In the genomic region with DNA sequence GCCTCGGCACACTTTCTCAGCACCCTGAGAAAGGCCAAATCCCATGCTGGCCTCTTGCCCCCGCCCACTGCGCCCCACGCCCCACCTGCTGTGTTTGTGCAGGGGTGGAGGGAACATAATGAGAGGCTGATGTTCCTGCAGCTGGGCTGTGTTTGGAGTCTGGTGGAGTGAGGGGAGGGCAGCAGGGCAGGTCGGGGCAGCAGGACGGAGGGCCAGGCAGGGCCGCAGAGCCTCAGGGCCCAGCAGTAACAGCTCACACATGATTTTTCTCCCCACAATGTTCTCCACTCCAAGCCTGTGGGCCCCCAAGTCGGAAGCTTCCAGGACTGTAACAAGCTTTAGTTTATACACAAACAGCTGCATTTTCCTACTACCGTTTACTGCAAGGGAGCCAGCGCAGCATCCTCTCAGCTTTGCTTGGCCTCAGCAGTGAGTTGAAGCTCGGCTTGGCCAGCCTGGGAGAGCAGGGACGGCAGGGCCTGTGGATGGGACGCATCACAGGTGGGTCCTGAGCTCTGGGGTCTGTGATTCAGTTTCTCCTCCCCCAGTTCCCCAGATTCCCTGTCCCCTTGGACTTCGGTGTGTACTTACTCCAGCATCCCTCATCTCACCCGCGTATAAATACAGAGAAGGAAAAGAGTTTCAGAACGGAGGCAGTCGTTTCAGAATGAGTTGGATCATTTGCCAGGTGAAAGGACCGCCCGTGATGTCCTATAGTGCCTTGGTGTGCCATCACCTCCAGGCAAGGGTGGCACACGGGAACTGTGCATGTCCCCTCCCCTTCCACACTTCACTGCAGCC, we compare ENCODE assay signal across 1 cellular context.
TF ChIP-seq lines count a peak whose summit lies in the region.

No MANE protein-coding gene starts in this region.

TF ChIP-seq in HepG2, 621 proteins besides CTCF, POLR2A, EP300 and RAD21 (continued from another document and continues in another):
- TF ChIP-seq, protein P1, sequence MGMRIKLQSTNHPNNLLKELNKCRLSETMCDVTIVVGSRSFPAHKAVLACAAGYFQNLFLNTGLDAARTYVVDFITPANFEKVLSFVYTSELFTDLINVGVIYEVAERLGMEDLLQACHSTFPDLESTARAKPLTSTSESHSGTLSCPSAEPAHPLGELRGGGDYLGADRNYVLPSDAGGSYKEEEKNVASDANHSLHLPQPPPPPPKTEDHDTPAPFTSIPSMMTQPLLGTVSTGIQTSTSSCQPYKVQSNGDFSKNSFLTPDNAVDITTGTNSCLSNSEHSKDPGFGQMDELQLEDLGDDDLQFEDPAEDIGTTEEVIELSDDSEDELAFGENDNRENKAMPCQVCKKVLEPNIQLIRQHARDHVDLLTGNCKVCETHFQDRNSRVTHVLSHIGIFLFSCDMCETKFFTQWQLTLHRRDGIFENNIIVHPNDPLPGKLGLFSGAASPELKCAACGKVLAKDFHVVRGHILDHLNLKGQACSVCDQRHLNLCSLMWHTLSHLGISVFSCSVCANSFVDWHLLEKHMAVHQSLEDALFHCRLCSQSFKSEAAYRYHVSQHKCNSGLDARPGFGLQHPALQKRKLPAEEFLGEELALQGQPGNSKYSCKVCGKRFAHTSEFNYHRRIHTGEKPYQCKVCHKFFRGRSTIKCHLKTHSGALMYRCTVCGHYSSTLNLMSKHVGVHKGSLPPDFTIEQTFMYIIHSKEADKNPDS (CRISPR knock-in tag; IDR thresholded peaks at IDR 0.05), result 0 out of 2 replicates have a peak, but pooled peaks have one; percentile 21
- TF ChIP-seq RXRB (CRISPR knock-in tag; IDR thresholded peaks at IDR 0.05; ENCODE audit: borderline replicate concordance), result peak; percentile 32; the same call in 1 of the 2 replicates
- TF ChIP-seq POLR2AphosphoS5 (IDR thresholded peaks at IDR 0.05; ENCODE audit: low read depth, low read length), result peak; percentile 37; the same call in 1 of the 2 replicates
- TF ChIP-seq MED8 (CRISPR knock-in tag; IDR thresholded peaks at IDR 0.05; ENCODE audit: insufficient replicate concordance), result no peak
- TF ChIP-seq ZNF564 (CRISPR knock-in tag; IDR thresholded peaks at IDR 0.05), result no peak
- TF ChIP-seq SRSF4 (IDR thresholded peaks at IDR 0.05; ENCODE audit: low read depth, low read length, poor library complexity, severe bottlenecking), result no peak
- no peak for TF ChIP-seq ZFP82 (CRISPR knock-in tag; IDR thresholded peaks at IDR 0.05; ENCODE audit: borderline replicate concordance)
- no peak for TF ChIP-seq HNRNPK (IDR thresholded peaks at IDR 0.05; ENCODE audit: low read depth, low read length, poor library complexity, severe bottlenecking)
- TF ChIP-seq, protein P2, sequence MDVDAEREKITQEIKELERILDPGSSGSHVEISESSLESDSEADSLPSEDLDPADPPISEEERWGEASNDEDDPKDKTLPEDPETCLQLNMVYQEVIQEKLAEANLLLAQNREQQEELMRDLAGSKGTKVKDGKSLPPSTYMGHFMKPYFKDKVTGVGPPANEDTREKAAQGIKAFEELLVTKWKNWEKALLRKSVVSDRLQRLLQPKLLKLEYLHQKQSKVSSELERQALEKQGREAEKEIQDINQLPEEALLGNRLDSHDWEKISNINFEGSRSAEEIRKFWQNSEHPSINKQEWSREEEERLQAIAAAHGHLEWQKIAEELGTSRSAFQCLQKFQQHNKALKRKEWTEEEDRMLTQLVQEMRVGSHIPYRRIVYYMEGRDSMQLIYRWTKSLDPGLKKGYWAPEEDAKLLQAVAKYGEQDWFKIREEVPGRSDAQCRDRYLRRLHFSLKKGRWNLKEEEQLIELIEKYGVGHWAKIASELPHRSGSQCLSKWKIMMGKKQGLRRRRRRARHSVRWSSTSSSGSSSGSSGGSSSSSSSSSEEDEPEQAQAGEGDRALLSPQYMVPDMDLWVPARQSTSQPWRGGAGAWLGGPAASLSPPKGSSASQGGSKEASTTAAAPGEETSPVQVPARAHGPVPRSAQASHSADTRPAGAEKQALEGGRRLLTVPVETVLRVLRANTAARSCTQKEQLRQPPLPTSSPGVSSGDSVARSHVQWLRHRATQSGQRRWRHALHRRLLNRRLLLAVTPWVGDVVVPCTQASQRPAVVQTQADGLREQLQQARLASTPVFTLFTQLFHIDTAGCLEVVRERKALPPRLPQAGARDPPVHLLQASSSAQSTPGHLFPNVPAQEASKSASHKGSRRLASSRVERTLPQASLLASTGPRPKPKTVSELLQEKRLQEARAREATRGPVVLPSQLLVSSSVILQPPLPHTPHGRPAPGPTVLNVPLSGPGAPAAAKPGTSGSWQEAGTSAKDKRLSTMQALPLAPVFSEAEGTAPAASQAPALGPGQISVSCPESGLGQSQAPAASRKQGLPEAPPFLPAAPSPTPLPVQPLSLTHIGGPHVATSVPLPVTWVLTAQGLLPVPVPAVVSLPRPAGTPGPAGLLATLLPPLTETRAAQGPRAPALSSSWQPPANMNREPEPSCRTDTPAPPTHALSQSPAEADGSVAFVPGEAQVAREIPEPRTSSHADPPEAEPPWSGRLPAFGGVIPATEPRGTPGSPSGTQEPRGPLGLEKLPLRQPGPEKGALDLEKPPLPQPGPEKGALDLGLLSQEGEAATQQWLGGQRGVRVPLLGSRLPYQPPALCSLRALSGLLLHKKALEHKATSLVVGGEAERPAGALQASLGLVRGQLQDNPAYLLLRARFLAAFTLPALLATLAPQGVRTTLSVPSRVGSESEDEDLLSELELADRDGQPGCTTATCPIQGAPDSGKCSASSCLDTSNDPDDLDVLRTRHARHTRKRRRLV (CRISPR knock-in tag; IDR thresholded peaks at IDR 0.05), result peak; percentile 13; the same call in 1 of the 2 replicates
- no peak for TF ChIP-seq ADNP (CRISPR knock-in tag; IDR thresholded peaks at IDR 0.05)
- no peak for TF ChIP-seq DNMT1 (CRISPR knock-in tag; IDR thresholded peaks at IDR 0.05)
- TF ChIP-seq ZNF761 (CRISPR knock-in tag; conservative IDR thresholded peaks at IDR 0.05), result peak; percentile 55; the same call in 1 of the 2 replicates
- TF ChIP-seq ZSCAN31 (CRISPR knock-in tag; IDR thresholded peaks at IDR 0.05; ENCODE audit: low read depth), result peak; percentile 77; the same call in 1 of the 2 replicates
- TF ChIP-seq KDM3A (CRISPR knock-in tag; IDR thresholded peaks at IDR 0.05; ENCODE audit: low read depth), result no peak
- 0 out of 2 replicates have a peak, but pooled peaks have one; percentile 17 for TF ChIP-seq ZNF556 (CRISPR knock-in tag; IDR thresholded peaks at IDR 0.05; ENCODE audit: borderline replicate concordance)
- TF ChIP-seq NR2F1 (CRISPR knock-in tag; IDR thresholded peaks at IDR 0.05), result no peak
- TF ChIP-seq, protein P3, sequence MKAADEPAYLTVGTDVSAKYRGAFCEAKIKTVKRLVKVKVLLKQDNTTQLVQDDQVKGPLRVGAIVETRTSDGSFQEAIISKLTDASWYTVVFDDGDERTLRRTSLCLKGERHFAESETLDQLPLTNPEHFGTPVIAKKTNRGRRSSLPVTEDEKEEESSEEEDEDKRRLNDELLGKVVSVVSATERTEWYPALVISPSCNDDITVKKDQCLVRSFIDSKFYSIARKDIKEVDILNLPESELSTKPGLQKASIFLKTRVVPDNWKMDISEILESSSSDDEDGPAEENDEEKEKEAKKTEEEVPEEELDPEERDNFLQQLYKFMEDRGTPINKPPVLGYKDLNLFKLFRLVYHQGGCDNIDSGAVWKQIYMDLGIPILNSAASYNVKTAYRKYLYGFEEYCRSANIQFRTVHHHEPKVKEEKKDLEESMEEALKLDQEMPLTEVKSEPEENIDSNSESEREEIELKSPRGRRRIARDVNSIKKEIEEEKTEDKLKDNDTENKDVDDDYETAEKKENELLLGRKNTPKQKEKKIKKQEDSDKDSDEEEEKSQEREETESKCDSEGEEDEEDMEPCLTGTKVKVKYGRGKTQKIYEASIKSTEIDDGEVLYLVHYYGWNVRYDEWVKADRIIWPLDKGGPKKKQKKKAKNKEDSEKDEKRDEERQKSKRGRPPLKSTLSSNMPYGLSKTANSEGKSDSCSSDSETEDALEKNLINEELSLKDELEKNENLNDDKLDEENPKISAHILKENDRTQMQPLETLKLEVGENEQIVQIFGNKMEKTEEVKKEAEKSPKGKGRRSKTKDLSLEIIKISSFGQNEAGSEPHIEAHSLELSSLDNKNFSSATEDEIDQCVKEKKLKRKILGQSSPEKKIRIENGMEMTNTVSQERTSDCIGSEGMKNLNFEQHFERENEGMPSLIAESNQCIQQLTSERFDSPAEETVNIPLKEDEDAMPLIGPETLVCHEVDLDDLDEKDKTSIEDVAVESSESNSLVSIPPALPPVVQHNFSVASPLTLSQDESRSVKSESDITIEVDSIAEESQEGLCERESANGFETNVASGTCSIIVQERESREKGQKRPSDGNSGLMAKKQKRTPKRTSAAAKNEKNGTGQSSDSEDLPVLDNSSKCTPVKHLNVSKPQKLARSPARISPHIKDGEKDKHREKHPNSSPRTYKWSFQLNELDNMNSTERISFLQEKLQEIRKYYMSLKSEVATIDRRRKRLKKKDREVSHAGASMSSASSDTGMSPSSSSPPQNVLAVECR (CRISPR knock-in tag; IDR thresholded peaks at IDR 0.05; ENCODE audit: borderline replicate concordance), result peak; percentile 12; the same call in 1 of the 2 replicates
- peak; percentile 73; the same call in 1 of the 2 replicates for TF ChIP-seq ZNF251 (CRISPR knock-in tag; IDR thresholded peaks at IDR 0.05)
- no peak for TF ChIP-seq KLF11 (CRISPR knock-in tag; IDR thresholded peaks at IDR 0.05)
- no peak for TF ChIP-seq SOX6 (IDR thresholded peaks at IDR 0.05)
- no peak for TF ChIP-seq SOX6 (CRISPR knock-in tag; IDR thresholded peaks at IDR 0.05)
- no peak for TF ChIP-seq SOX13 (IDR thresholded peaks at IDR 0.05)
- TF ChIP-seq SOX13 (CRISPR knock-in tag; conservative IDR thresholded peaks at IDR 0.05 in 1 of 2, IDR thresholded peaks at IDR 0.05 in 1 of 2), result 0 out of 4 replicates have a peak, but pooled peaks of 1 of the 2 experiments have one; percentile 34
- TF ChIP-seq, protein P4, sequence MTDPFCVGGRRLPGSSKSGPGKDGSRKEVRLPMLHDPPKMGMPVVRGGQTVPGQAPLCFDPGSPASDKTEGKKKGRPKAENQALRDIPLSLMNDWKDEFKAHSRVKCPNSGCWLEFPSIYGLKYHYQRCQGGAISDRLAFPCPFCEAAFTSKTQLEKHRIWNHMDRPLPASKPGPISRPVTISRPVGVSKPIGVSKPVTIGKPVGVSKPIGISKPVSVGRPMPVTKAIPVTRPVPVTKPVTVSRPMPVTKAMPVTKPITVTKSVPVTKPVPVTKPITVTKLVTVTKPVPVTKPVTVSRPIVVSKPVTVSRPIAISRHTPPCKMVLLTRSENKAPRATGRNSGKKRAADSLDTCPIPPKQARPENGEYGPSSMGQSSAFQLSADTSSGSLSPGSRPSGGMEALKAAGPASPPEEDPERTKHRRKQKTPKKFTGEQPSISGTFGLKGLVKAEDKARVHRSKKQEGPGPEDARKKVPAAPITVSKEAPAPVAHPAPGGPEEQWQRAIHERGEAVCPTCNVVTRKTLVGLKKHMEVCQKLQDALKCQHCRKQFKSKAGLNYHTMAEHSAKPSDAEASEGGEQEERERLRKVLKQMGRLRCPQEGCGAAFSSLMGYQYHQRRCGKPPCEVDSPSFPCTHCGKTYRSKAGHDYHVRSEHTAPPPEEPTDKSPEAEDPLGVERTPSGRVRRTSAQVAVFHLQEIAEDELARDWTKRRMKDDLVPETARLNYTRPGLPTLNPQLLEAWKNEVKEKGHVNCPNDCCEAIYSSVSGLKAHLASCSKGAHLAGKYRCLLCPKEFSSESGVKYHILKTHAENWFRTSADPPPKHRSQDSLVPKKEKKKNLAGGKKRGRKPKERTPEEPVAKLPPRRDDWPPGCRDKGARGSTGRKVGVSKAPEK (CRISPR knock-in tag; IDR thresholded peaks at IDR 0.05; ENCODE audit: borderline replicate concordance), result no peak
- TF ChIP-seq, protein P5, sequence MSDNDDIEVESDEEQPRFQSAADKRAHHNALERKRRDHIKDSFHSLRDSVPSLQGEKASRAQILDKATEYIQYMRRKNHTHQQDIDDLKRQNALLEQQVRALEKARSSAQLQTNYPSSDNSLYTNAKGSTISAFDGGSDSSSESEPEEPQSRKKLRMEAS (IDR thresholded peaks at IDR 0.05), result peak; percentile 11; the same call in 1 of the 2 replicates
- TF ChIP-seq, protein P6, sequence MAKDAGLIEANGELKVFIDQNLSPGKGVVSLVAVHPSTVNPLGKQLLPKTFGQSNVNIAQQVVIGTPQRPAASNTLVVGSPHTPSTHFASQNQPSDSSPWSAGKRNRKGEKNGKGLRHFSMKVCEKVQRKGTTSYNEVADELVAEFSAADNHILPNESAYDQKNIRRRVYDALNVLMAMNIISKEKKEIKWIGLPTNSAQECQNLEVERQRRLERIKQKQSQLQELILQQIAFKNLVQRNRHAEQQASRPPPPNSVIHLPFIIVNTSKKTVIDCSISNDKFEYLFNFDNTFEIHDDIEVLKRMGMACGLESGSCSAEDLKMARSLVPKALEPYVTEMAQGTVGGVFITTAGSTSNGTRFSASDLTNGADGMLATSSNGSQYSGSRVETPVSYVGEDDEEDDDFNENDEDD (CRISPR knock-in tag; IDR thresholded peaks at IDR 0.05; ENCODE audit: borderline replicate concordance), result no peak; the same call in 1 of the 2 replicates
- no peak for TF ChIP-seq REPIN1 (CRISPR knock-in tag; IDR thresholded peaks at IDR 0.05; ENCODE audit: borderline replicate concordance, low read depth)
- TF ChIP-seq, protein P7, sequence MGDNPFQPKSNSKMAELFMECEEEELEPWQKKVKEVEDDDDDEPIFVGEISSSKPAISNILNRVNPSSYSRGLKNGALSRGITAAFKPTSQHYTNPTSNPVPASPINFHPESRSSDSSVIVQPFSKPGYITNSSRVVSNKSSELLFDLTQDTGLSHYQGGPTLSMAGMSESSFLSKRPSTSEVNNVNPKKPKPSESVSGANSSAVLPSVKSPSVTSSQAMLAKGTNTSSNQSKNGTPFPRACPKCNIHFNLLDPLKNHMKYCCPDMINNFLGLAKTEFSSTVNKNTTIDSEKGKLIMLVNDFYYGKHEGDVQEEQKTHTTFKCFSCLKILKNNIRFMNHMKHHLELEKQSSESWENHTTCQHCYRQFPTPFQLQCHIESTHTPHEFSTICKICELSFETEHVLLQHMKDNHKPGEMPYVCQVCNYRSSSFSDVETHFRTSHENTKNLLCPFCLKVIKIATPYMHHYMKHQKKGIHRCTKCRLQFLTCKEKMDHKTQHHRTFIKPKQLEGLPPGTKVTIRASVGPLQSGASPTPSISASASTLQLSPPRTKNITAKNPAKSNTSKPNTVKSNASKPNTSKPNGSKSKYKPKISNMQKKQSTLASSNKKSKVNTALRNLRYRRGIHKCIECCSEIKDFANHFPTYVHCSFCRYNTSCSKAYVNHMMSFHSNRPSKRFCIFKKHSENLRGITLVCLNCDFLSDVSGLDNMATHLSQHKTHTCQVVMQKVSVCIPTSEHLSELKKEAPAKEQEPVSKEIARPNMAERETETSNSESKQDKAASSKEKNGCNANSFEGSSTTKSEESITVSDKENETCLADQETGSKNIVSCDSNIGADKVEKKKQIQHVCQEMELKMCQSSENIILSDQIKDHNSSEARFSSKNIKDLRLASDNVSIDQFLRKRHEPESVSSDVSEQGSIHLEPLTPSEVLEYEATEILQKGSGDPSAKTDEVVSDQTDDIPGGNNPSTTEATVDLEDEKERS (CRISPR knock-in tag; IDR thresholded peaks at IDR 0.05), result no peak
- 0 out of 2 replicates have a peak, but pooled peaks have one; percentile 7 for TF ChIP-seq FOXA3 (CRISPR knock-in tag; IDR thresholded peaks at IDR 0.05)
- TF ChIP-seq ZFY (CRISPR knock-in tag; IDR thresholded peaks at IDR 0.05), result peak; percentile 16; the same call in 1 of the 2 replicates
- 0 out of 2 replicates have a peak, but pooled peaks have one; percentile 30 for TF ChIP-seq ARID2 (CRISPR knock-in tag; IDR thresholded peaks at IDR 0.05; ENCODE audit: borderline replicate concordance)
- no peak for TF ChIP-seq GATAD1 (CRISPR knock-in tag; IDR thresholded peaks at IDR 0.05)
- TF ChIP-seq MIER3 (CRISPR knock-in tag; IDR thresholded peaks at IDR 0.05; ENCODE audit: borderline replicate concordance), result no peak
- no peak for TF ChIP-seq MATR3 (CRISPR knock-in tag; IDR thresholded peaks at IDR 0.05)
- TF ChIP-seq ZNF552 (CRISPR knock-in tag; IDR thresholded peaks at IDR 0.05; ENCODE audit: borderline replicate concordance), result no peak
- TF ChIP-seq FOXK2 (IDR thresholded peaks at IDR 0.05), result no peak
- TF ChIP-seq, protein P8, sequence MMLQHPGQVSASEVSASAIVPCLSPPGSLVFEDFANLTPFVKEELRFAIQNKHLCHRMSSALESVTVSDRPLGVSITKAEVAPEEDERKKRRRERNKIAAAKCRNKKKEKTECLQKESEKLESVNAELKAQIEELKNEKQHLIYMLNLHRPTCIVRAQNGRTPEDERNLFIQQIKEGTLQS (CRISPR knock-in tag; IDR thresholded peaks at IDR 0.05), result no peak
